ENCODE assay signal across 7 cellular contexts in the genomic region with DNA sequence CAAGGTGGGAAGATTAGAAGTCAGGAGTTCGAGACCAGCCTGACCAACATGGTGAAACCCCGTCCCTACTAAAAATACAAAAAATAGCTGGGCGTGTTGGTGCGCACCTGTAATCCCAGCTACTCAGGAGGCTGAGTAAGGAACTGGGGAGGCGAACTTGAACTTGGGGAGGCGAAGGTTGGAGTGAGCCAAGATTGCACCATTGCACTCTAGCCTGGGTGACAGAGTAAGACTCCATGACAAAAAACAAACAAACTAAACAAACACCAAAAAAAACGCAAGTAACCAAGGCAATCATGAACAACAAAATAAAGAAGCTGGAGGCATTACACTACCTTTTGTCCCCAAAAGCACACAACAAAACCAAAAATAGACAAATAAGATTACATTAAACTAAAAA.
"Had no signal": no experiment of that assay in that cellular context is flagged by ENCODE, and none has a peak within 500 bp of the region (broad histone marks: within the 10 kb centered on the region; RNA-seq: fewer than 3 reads in every experiment).

No MANE protein-coding gene starts in this region.

- H3K27ac ChIP-seq: HL-60, KMS-11 had no signal

- ATAC-seq: K562 had no signal

- H3K4me2 ChIP-seq: KMS-11 had no signal

- FAIRE-seq: HTR-8/SVneo, K562 had no signal

- H3K4me3 ChIP-seq: K562 had no signal

- DNase-seq: IMR-90, KBM-7, KG1 had no signal

- H3K9ac ChIP-seq: KMS-11 had no signal
